In the genomic region with DNA sequence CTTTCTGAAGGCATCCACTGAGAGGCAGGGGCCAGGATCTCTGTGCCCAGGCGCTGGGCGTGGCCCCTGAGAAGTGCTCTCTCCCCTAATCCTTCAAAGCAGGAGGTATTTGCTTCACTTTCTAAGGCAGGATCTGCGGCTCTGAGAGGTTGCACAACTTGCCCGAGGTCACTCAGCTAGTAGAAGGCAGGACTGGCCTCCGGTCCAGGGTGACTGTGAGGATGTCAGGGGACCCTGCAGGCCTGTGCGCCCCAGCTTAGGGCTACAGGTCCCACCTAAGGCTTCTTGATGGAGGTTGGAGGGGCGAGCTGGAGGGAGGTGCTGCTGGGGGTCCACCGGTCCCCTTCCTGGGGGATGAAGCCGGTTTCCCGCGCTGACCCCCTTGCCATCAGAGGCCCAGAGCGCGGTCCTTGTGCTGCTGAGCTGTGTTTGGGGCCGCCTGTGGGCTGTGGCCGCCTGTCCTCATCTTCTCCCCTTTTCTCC, we compare ENCODE assay signal across 9 cellular contexts. TPM values are rescaled to one million over a fixed set of nuclear protein-coding genes. Genes with fewer than 3 reads are reported as not detected.
DNase-seq lines count a peak whose midpoint lies in the region; TF ChIP-seq lines count a peak whose summit lies in the region.
"Had no signal": no experiment of that assay in that cellular context is flagged by ENCODE, and none has a peak within 500 bp of the region (broad histone marks: within the 10 kb centered on the region; RNA-seq: fewer than 3 reads in every experiment).

No MANE protein-coding gene starts in this region.

- no peak overlapping the region for H4K91ac ChIP-seq in H9 (ENCODE audit: insufficient read length, low read depth, low read length)

- intact Hi-C loops in activated CD4-positive, alpha-beta memory T cell treated with anti-CD3 and anti-CD28 coated beads for 36 hours (cut with micrococcal nuclease): loop anchor here (5.0 kb wide), 1 partner anchor 81 kb away; no protein-coding TSS in a partner anchor
- intact Hi-C loops in activated T-helper 1 cell treated with anti-CD3 and anti-CD28 coated beads, Interleukin-12 subunit alpha, Interleukin-12 subunit beta, Interleukin-2, Interleukin-4 antibody, amounts not matched to agents 30 ng/mL and 10 ng/mL and 1 ng/mL, durations not matched to agents 14 hours and 24 hours and 36 hours (cut with micrococcal nuclease): no loop called here

- H3K9me3 ChIP-seq in H9 (ENCODE audit: control insufficient read depth, low read depth, low read length): no peaks in the 10 kb centered on the region

- H3K27ac ChIP-seq in caudate nucleus (ENCODE audit: low read depth, low read length) (peak overlapping the region; percentile 73), H9 (ENCODE audit: insufficient read length, low read depth, low read length) (no peak overlapping the region)

- peaks cover 11% of the 10 kb centered on the region for H3K27me3 Mint-ChIP-seq in activated CD4-positive, alpha-beta memory T cell treated with anti-CD3 and anti-CD28 coated beads for 36 hours
- no peaks in the 10 kb centered on the region for H3K27me3 Mint-ChIP-seq in activated CD4-positive, alpha-beta memory T cell treated with anti-CD3 and anti-CD28 coated beads, Interleukin-2, amount 10 ng/mL, durations not matched to agents 7 days and 5 days
- H3K27me3 Mint-ChIP-seq in type B pancreatic cell (peaks cover 16% of the 10 kb centered on the region), H9 (ENCODE audit: low read depth) (peaks cover 9% of the 10 kb centered on the region)
- peaks cover 7% of the 10 kb centered on the region for H3K27me3 Mint-ChIP-seq in activated T-helper 1 cell treated with anti-CD3 and anti-CD28 coated beads, Interleukin-12 subunit alpha, Interleukin-12 subunit beta, Interleukin-2, Interleukin-4 antibody, amounts not matched to agents 30 ng/mL and 10 ng/mL and 1 ng/mL, durations not matched to agents 14 hours and 24 hours and 36 hours (ENCODE audit: insufficient read depth)
- peaks cover 19% of the 10 kb centered on the region for H3K27me3 Mint-ChIP-seq in activated naive CD4-positive, alpha-beta T cell treated with anti-CD3 and anti-CD28 coated beads, Interleukin-2, amount 10 ng/mL, durations not matched to agents 7 days and 5 days

- no peak overlapping the region for H2BK15ac ChIP-seq in H9 (ENCODE audit: low read depth, low read length)

- no peak overlapping the region for H3K4me2 ChIP-seq in H9 (ENCODE audit: insufficient read depth, insufficient read length, low read length)

- H3K56ac ChIP-seq in H9 (ENCODE audit: insufficient read length, low read depth, low read length): no peak overlapping the region

- H4K8ac ChIP-seq in H9 (replicated peaks; ENCODE audit: insufficient read length, low read depth, low read length): no peak overlapping the region

- H3K27me3 ChIP-seq in H9 (ENCODE audit: insufficient read depth, low read length): no peaks in the 10 kb centered on the region

- no peaks in the 10 kb centered on the region for H4K20me1 ChIP-seq in H9 (ENCODE audit: control insufficient read depth, insufficient read depth, insufficient read length)

- H3K23me2 ChIP-seq in H9 (ENCODE audit: insufficient read length, low read depth, low read length, poor library complexity, severe bottlenecking): no peaks in the 10 kb centered on the region

- H4K5ac ChIP-seq in H9 (ENCODE audit: insufficient read length, low read depth, low read length): no peak overlapping the region

- no peaks in the 10 kb centered on the region for H3K9me3 Mint-ChIP-seq in activated CD4-positive, alpha-beta memory T cell treated with anti-CD3 and anti-CD28 coated beads for 36 hours
- H3K9me3 Mint-ChIP-seq in activated CD4-positive, alpha-beta memory T cell treated with anti-CD3 and anti-CD28 coated beads, Interleukin-2, amount 10 ng/mL, durations not matched to agents 7 days and 5 days: no peaks in the 10 kb centered on the region
- peaks cover 4% of the 10 kb centered on the region for H3K9me3 Mint-ChIP-seq in type B pancreatic cell
- no peaks in the 10 kb centered on the region for H3K9me3 Mint-ChIP-seq in H9
- H3K9me3 Mint-ChIP-seq in activated T-helper 1 cell treated with anti-CD3 and anti-CD28 coated beads, Interleukin-12 subunit alpha, Interleukin-12 subunit beta, Interleukin-2, Interleukin-4 antibody, amounts not matched to agents 30 ng/mL and 10 ng/mL and 1 ng/mL, durations not matched to agents 14 hours and 24 hours and 36 hours: no peaks in the 10 kb centered on the region
- no peaks in the 10 kb centered on the region for H3K9me3 Mint-ChIP-seq in activated naive CD4-positive, alpha-beta T cell treated with anti-CD3 and anti-CD28 coated beads, Interleukin-2, amount 10 ng/mL, durations not matched to agents 7 days and 5 days

- H2BK12ac ChIP-seq in H9 (ENCODE audit: insufficient read length, low read depth, low read length): no peak overlapping the region

- H3K79me1 ChIP-seq in H9 (ENCODE audit: insufficient read depth, low read depth, low read length, poor library complexity, severe bottlenecking): no peaks in the 10 kb centered on the region

- no peak overlapping the region for H2BK5ac ChIP-seq in H9 (ENCODE audit: insufficient read length, low read length)

- no peak for TF ChIP-seq CTCF in type B pancreatic cell (conservative IDR thresholded peaks at IDR 0.05)
- TF ChIP-seq CTCF in H9 (conservative IDR thresholded peaks at IDR 0.05): no peak

- no peak overlapping the region for H2BK120ac ChIP-seq in H9 (ENCODE audit: low read depth, low read length, poor library complexity, severe bottlenecking)

- H3K4me1 Mint-ChIP-seq in activated CD4-positive, alpha-beta memory T cell treated with anti-CD3 and anti-CD28 coated beads for 36 hours (ENCODE audit: low read depth): peaks cover 9% of the 10 kb centered on the region
- no peaks in the 10 kb centered on the region for H3K4me1 Mint-ChIP-seq in activated CD4-positive, alpha-beta memory T cell treated with anti-CD3 and anti-CD28 coated beads, Interleukin-2, amount 10 ng/mL, durations not matched to agents 7 days and 5 days
- H3K4me1 Mint-ChIP-seq in type B pancreatic cell (ENCODE audit: unreplicated experiment) (peaks cover 35% of the 10 kb centered on the region), H9 (peaks cover 19 to 24% of the 10 kb centered on the region in 2 experiments)
- H3K4me1 Mint-ChIP-seq in activated T-helper 1 cell treated with anti-CD3 and anti-CD28 coated beads, Interleukin-12 subunit alpha, Interleukin-12 subunit beta, Interleukin-2, Interleukin-4 antibody, amounts not matched to agents 30 ng/mL and 10 ng/mL and 1 ng/mL, durations not matched to agents 14 hours and 24 hours and 36 hours (ENCODE audit: low read depth): no peaks in the 10 kb centered on the region
- H3K4me1 Mint-ChIP-seq in activated naive CD4-positive, alpha-beta T cell treated with anti-CD3 and anti-CD28 coated beads, Interleukin-2, amount 10 ng/mL, durations not matched to agents 7 days and 5 days: no peaks in the 10 kb centered on the region

- no peak overlapping the region for H2BK20ac ChIP-seq in H9 (ENCODE audit: low read depth, low read length, poor library complexity, severe bottlenecking)

- POLR2A ChIA-PET in activated CD4-positive, alpha-beta memory T cell treated with anti-CD3 and anti-CD28 coated beads for 36 hours (lab: Charles Lee): no interaction called here
- POLR2A ChIA-PET in activated CD4-positive, alpha-beta memory T cell treated with anti-CD3 and anti-CD28 coated beads, Interleukin-2, amount 10 ng/mL, durations not matched to agents 7 days and 5 days (lab: Charles Lee): no interaction called here

- H3K4me1 ChIP-seq in H9 (ENCODE audit: insufficient read depth, low read length): no peaks in the 10 kb centered on the region; the same call in 1 of the 2 replicates

- no peak overlapping the region for H3T11ph ChIP-seq in H9 (ENCODE audit: low read length)

- H3K14ac ChIP-seq in H9 (ENCODE audit: insufficient read depth, low read length): no peak overlapping the region

- H2AFZ ChIP-seq in H9 (ENCODE audit: low read length): no peak overlapping the region

- DNase-seq in activated CD4-positive, alpha-beta memory T cell treated with anti-CD3 and anti-CD28 coated beads for 36 hours: no peak
- DNase-seq in activated CD4-positive, alpha-beta memory T cell treated with anti-CD3 and anti-CD28 coated beads, Interleukin-2, amount 10 ng/mL, durations not matched to agents 7 days and 5 days: no peak
- DNase-seq in caudate nucleus (lab: John Stamatoyannopoulos, UW) (peak in 2 of 61 donors; percentile 28 to 50), mesenteric fat pad (ENCODE audit: low spot score) (peak; percentile 69), type B pancreatic cell (ENCODE audit: extremely low spot score, unreplicated experiment) (no peak), H9 (no peak)
- DNase-seq in activated T-helper 1 cell treated with anti-CD3 and anti-CD28 coated beads, Interleukin-12 subunit alpha, Interleukin-12 subunit beta, Interleukin-2, Interleukin-4 antibody, amounts not matched to agents 30 ng/mL and 10 ng/mL and 1 ng/mL, durations not matched to agents 14 hours and 24 hours and 36 hours (ENCODE audit: low spot score): no peak
- DNase-seq in activated naive CD4-positive, alpha-beta T cell treated with anti-CD3 and anti-CD28 coated beads, Interleukin-2, amount 10 ng/mL, durations not matched to agents 7 days and 5 days: no peak
- DNase-seq: activated naive CD4-positive, alpha-beta T cell had no signal

- no peak overlapping the region for H3K4ac ChIP-seq in H9 (ENCODE audit: low read depth, low read length)

- CTCF ChIA-PET in activated CD4-positive, alpha-beta memory T cell treated with anti-CD3 and anti-CD28 coated beads for 36 hours (lab: Charles Lee): interaction anchor here (1.4 kb wide), 1 partner anchor 12 kb away, joined by 3 read pairs; no protein-coding TSS in a partner anchor
- CTCF ChIA-PET in activated CD4-positive, alpha-beta memory T cell treated with anti-CD3 and anti-CD28 coated beads, Interleukin-2, amount 10 ng/mL, durations not matched to agents 7 days and 5 days (lab: Charles Lee): no interaction called here
- CTCF ChIA-PET in activated naive CD4-positive, alpha-beta T cell treated with anti-CD3 and anti-CD28 coated beads, Interleukin-2, amount 10 ng/mL, durations not matched to agents 7 days and 5 days (lab: Charles Lee): no interaction called here

- no peak overlapping the region for H3K18ac ChIP-seq in H9 (ENCODE audit: insufficient read length, low read depth, low read length)

- H2AK5ac ChIP-seq in H9 (ENCODE audit: insufficient read length, low read length): no peak overlapping the region

- no peaks in the 10 kb centered on the region for H3K79me2 ChIP-seq in H9 (ENCODE audit: insufficient read depth, low read length)

- H3K9ac ChIP-seq in H9 (ENCODE audit: extremely low read depth, insufficient read length, low read length): no peak overlapping the region

- peak overlapping the region; percentile 5 for H3K4me3 Mint-ChIP-seq in activated CD4-positive, alpha-beta memory T cell treated with anti-CD3 and anti-CD28 coated beads for 36 hours
- H3K4me3 Mint-ChIP-seq in activated CD4-positive, alpha-beta memory T cell treated with anti-CD3 and anti-CD28 coated beads, Interleukin-2, amount 10 ng/mL, durations not matched to agents 7 days and 5 days: no peak overlapping the region
- H3K4me3 Mint-ChIP-seq in type B pancreatic cell (peak overlapping the region; percentile 39), H9 (no peak overlapping the region)
- no peak overlapping the region for H3K4me3 Mint-ChIP-seq in activated T-helper 1 cell treated with anti-CD3 and anti-CD28 coated beads, Interleukin-12 subunit alpha, Interleukin-12 subunit beta, Interleukin-2, Interleukin-4 antibody, amounts not matched to agents 30 ng/mL and 10 ng/mL and 1 ng/mL, durations not matched to agents 14 hours and 24 hours and 36 hours
- no peak overlapping the region for H3K4me3 Mint-ChIP-seq in activated naive CD4-positive, alpha-beta T cell treated with anti-CD3 and anti-CD28 coated beads, Interleukin-2, amount 10 ng/mL, durations not matched to agents 7 days and 5 days

- no peak overlapping the region for H3K23ac ChIP-seq in H9 (ENCODE audit: insufficient read length, low read depth, low read length)

- no peaks in the 10 kb centered on the region for H3K36me3 Mint-ChIP-seq in activated CD4-positive, alpha-beta memory T cell treated with anti-CD3 and anti-CD28 coated beads for 36 hours
- H3K36me3 Mint-ChIP-seq in activated CD4-positive, alpha-beta memory T cell treated with anti-CD3 and anti-CD28 coated beads, Interleukin-2, amount 10 ng/mL, durations not matched to agents 7 days and 5 days (ENCODE audit: low read depth): no peaks in the 10 kb centered on the region
- H3K36me3 Mint-ChIP-seq in type B pancreatic cell (peaks cover 5% of the 10 kb centered on the region), H9 (ENCODE audit: insufficient read depth in 1 of 3, low read depth in 3 of 3) (no peaks in the 10 kb centered on the region; a peak in 1 of 7 replicates)
- H3K36me3 Mint-ChIP-seq in activated T-helper 1 cell treated with anti-CD3 and anti-CD28 coated beads, Interleukin-12 subunit alpha, Interleukin-12 subunit beta, Interleukin-2, Interleukin-4 antibody, amounts not matched to agents 30 ng/mL and 10 ng/mL and 1 ng/mL, durations not matched to agents 14 hours and 24 hours and 36 hours (ENCODE audit: low read depth): no peaks in the 10 kb centered on the region
- H3K36me3 Mint-ChIP-seq in activated naive CD4-positive, alpha-beta T cell treated with anti-CD3 and anti-CD28 coated beads, Interleukin-2, amount 10 ng/mL, durations not matched to agents 7 days and 5 days: no peaks in the 10 kb centered on the region

- H3K27ac Mint-ChIP-seq in activated CD4-positive, alpha-beta memory T cell treated with anti-CD3 and anti-CD28 coated beads for 36 hours: no peak overlapping the region
- no peak overlapping the region for H3K27ac Mint-ChIP-seq in activated CD4-positive, alpha-beta memory T cell treated with anti-CD3 and anti-CD28 coated beads, Interleukin-2, amount 10 ng/mL, durations not matched to agents 7 days and 5 days
- H3K27ac Mint-ChIP-seq in type B pancreatic cell (no peak overlapping the region), H9 (peak overlapping the region in 1 of 3 experiments; percentile 86; a peak in 2 of 7 replicates)
- no peak overlapping the region for H3K27ac Mint-ChIP-seq in activated T-helper 1 cell treated with anti-CD3 and anti-CD28 coated beads, Interleukin-12 subunit alpha, Interleukin-12 subunit beta, Interleukin-2, Interleukin-4 antibody, amounts not matched to agents 30 ng/mL and 10 ng/mL and 1 ng/mL, durations not matched to agents 14 hours and 24 hours and 36 hours
- H3K27ac Mint-ChIP-seq in activated naive CD4-positive, alpha-beta T cell treated with anti-CD3 and anti-CD28 coated beads, Interleukin-2, amount 10 ng/mL, durations not matched to agents 7 days and 5 days: no peak overlapping the region

- WGBS in H9 (ENCODE audit: extremely low coverage, insufficient read length, low lambda C conversion rate): no CpG with 5 or more reads among the region's 15 CpGs

RNA-seq across cellular contexts. Expression of a gene that starts 1.0 kb away (rescaled TPM):
- total RNA-seq in activated CD4-positive, alpha-beta memory T cell treated with anti-CD3 and anti-CD28 coated beads for 36 hours: 1 to 10 TPM; 1.5 to 1.8 TPM
- total RNA-seq in activated CD4-positive, alpha-beta memory T cell treated with anti-CD3 and anti-CD28 coated beads, Interleukin-2, amount 10 ng/mL, durations not matched to agents 7 days and 5 days: under 1 TPM; 0.13 to 0.18 TPM
- total RNA-seq in mesenteric fat pad (0.29 TPM), type B pancreatic cell (ENCODE audit: low replicate concordance) (0.52 and 5.3 TPM in 2 replicates), H9 (2021) (0.09 and 0.13 TPM in 2 replicates)
- 0.26 and 0.37 TPM in 2 replicates for total RNA-seq in activated T-helper 1 cell treated with anti-CD3 and anti-CD28 coated beads, Interleukin-12 subunit alpha, Interleukin-12 subunit beta, Interleukin-2, Interleukin-4 antibody, amounts not matched to agents 30 ng/mL and 10 ng/mL and 1 ng/mL, durations not matched to agents 14 hours and 24 hours and 36 hours

Comparison
In these comparisons a context has a peak if more than half of its experiments do, and no peak if none do; other contexts are left out.
1. H3K4me3 Mint-ChIP-seq: peak in activated CD4-positive, alpha-beta memory T cell treated with anti-CD3 and anti-CD28 coated beads for 36 hours (single experiment) and type B pancreatic cell (single experiment); none in activated CD4-positive, alpha-beta memory T cell treated with anti-CD3 and anti-CD28 coated beads, Interleukin-2, amount 10 ng/mL, durations not matched to agents 7 days and 5 days (single experiment), H9 (0 of 2), activated T-helper 1 cell treated with anti-CD3 and anti-CD28 coated beads, Interleukin-12 subunit alpha, Interleukin-12 subunit beta, Interleukin-2, Interleukin-4 antibody, amounts not matched to agents 30 ng/mL and 10 ng/mL and 1 ng/mL, durations not matched to agents 14 hours and 24 hours and 36 hours (single experiment) and activated naive CD4-positive, alpha-beta T cell treated with anti-CD3 and anti-CD28 coated beads, Interleukin-2, amount 10 ng/mL, durations not matched to agents 7 days and 5 days (single experiment).